ENCODE assay signal across 1 cellular context in genomic region chr1:158025576-158026230, GRCh38.
TF ChIP-seq lines count a peak whose summit lies in the region.

No MANE protein-coding gene starts in this region.

TF ChIP-seq in WTC11, 78 proteins besides CTCF, POLR2A, EP300 and RAD21:
- TF ChIP-seq ZNF281 (CRISPR knock-in tag; IDR thresholded peaks at IDR 0.05), result no peak
- TF ChIP-seq ZSCAN18 (CRISPR knock-in tag; IDR thresholded peaks at IDR 0.05), result no peak
- TF ChIP-seq STAT6 (CRISPR knock-in tag; conservative IDR thresholded peaks at IDR 0.05; ENCODE audit: low read depth), result no peak
- no peak for TF ChIP-seq ZNF219 (CRISPR knock-in tag; IDR thresholded peaks at IDR 0.05; ENCODE audit: borderline replicate concordance)
- TF ChIP-seq SMAD4 (CRISPR knock-in tag; IDR thresholded peaks at IDR 0.05), result no peak
- no peak for TF ChIP-seq SMAD3 (CRISPR knock-in tag; IDR thresholded peaks at IDR 0.05; ENCODE audit: borderline replicate concordance)
- no peak for TF ChIP-seq TEAD4 (CRISPR knock-in tag; IDR thresholded peaks at IDR 0.05)
- no peak for TF ChIP-seq HMGA2 (CRISPR knock-in tag; IDR thresholded peaks at IDR 0.05)
- no peak for TF ChIP-seq GTF2I (CRISPR knock-in tag; conservative IDR thresholded peaks at IDR 0.05)
- no peak for TF ChIP-seq FOXP1 (CRISPR knock-in tag; IDR thresholded peaks at IDR 0.05; ENCODE audit: borderline replicate concordance)
- no peak for TF ChIP-seq ZNF263 (CRISPR knock-in tag; IDR thresholded peaks at IDR 0.05; ENCODE audit: low read depth)
